Comparison of ENCODE assay signal across 12 cellular contexts in the genomic region with DNA sequence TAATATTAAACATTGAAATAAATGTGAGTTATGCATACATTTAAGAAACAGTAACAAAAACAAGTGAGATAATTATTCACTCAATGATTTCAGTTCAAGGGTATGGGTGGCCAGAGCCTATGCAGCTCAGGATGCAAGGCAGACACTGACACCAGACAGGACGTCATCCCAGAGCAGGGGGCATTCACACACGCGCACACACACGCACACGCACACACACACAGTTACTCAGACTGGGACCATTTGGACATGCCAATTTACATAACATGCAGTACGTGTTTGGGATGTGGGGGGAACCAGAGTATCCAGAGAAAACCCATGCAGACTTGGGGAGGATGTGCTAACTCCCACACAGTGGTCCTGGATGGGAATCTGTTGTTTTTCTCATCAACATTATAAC. TPM values are rescaled to one million over a fixed set of nuclear protein-coding genes. Genes with fewer than 3 reads are reported as not detected.
DNase-seq lines count a peak whose midpoint lies in the region; ATAC-seq and TF ChIP-seq lines count a peak whose summit lies in the region.
"Had no signal": no experiment of that assay in that cellular context is flagged by ENCODE, and none has a peak within 500 bp of the region (broad histone marks: within the 10 kb centered on the region; RNA-seq: fewer than 3 reads in every experiment).

No MANE protein-coding gene starts in this region.

- TF ChIP-seq CTCF in gastroesophageal sphincter (IDR thresholded peaks at IDR 0.05): no peak
- TF ChIP-seq CTCF in thoracic aorta (IDR thresholded peaks at IDR 0.05): no peak
- TF ChIP-seq CTCF in Peyer's patch (IDR thresholded peaks at IDR 0.05): no peak

- DNase-seq in activated effector memory CD4-positive, alpha-beta T cell treated with anti-CD3 and anti-CD28 coated beads, Interleukin-2, amount 50 U/mL, for 16 hours: peak; percentile 66
- no peak for DNase-seq in activated effector memory CD4-positive, alpha-beta T cell treated with Interleukin-2 at 50 U/mL for 16 hours
- peak; percentile 36 for DNase-seq in activated T-cell treated with anti-CD3 and anti-CD28 coated beads, Interleukin-2, amount 50 U/mL, for 1 hour
- DNase-seq in thoracic aorta (ENCODE audit: low spot score): no peak
- DNase-seq in Peyer's patch: no peak
- DNase-seq in A172 (ENCODE audit: low spot score): no peak
- DNase-seq in NCI-H1105 treated with DMSO at 0.1 percent for 48 hours (lab: John Stamatoyannopoulos, UW): no peak
- DNase-seq: NCI-H510A, pancreas, SK-N-SH had no signal

- TF ChIP-seq EP300 in gastroesophageal sphincter (IDR thresholded peaks at IDR 0.05): no peak

- no peak overlapping the region for H3K4me3 ChIP-seq in gastroesophageal sphincter
- peak overlapping the region; percentile 56 for H3K4me3 ChIP-seq in thoracic aorta
- no peak overlapping the region for H3K4me3 ChIP-seq in Peyer's patch
- H3K4me3 ChIP-seq: A549, pancreas had no signal

- ATAC-seq in gastroesophageal sphincter (no peak), thoracic aorta (ENCODE audit: insufficient number of reproducible peaks, low FRiP score, low read depth) (peak; percentile 38)
- ATAC-seq: A549 had no signal

- H3K4me1 ChIP-seq in gastroesophageal sphincter (peaks cover 0 to 23% (median 0%) of the 10 kb centered on the region in 3 donors), thoracic aorta (ENCODE audit: control insufficient read depth in 1 of 2, low read depth in 2 of 2) (peaks cover 19 to 47% of the 10 kb centered on the region in 2 donors), Peyer's patch (no peaks in the 10 kb centered on the region)
- H3K4me1 ChIP-seq: A549, pancreas had no signal

- 72 to 76% methylated on average over 4 to 5 of the region's 6 CpGs for WGBS in gastroesophageal sphincter (ENCODE audit: low coverage in 1 of 2), 2 donors

- peak overlapping the region in 3 of 4 donors; percentile 43 to 58 (median 51) for H3K27ac ChIP-seq in gastroesophageal sphincter
- peak overlapping the region; percentile 74 to 87 for H3K27ac ChIP-seq in thoracic aorta
- peak overlapping the region in 1 of 4 donors; percentile 21 for H3K27ac ChIP-seq in Peyer's patch
- H3K27ac ChIP-seq: A549, pancreas had no signal

- H3K27me3 ChIP-seq in gastroesophageal sphincter: no peaks in the 10 kb centered on the region
- H3K27me3 ChIP-seq in thoracic aorta (replicated peaks; ENCODE audit: insufficient read depth): no peaks in the 10 kb centered on the region
- no peaks in the 10 kb centered on the region for H3K27me3 ChIP-seq in Peyer's patch
- H3K27me3 ChIP-seq: pancreas had no signal

- H3K36me3 ChIP-seq in gastroesophageal sphincter: peaks cover 0 to 9% of the 10 kb centered on the region in 2 donors
- no peaks in the 10 kb centered on the region for H3K36me3 ChIP-seq in thoracic aorta
- no peaks in the 10 kb centered on the region for H3K36me3 ChIP-seq in Peyer's patch
- H3K36me3 ChIP-seq: pancreas had no signal

- TF ChIP-seq POLR2A in gastroesophageal sphincter (IDR thresholded peaks at IDR 0.05) (no peak), Peyer's patch (IDR thresholded peaks at IDR 0.05) (no peak)

- H3K9me3 ChIP-seq in gastroesophageal sphincter (no peaks in the 10 kb centered on the region), thoracic aorta (no peaks in the 10 kb centered on the region), Peyer's patch (no peaks in the 10 kb centered on the region)
- H3K9me3 ChIP-seq: A549, pancreas, SK-N-SH had no signal

RNA-seq across cellular contexts. Expression of gene CD200, which starts 24.9 kb away (rescaled TPM):
- total RNA-seq in gastroesophageal sphincter (10 to 100 TPM in 1 of 4 donors, 1 to 10 TPM in 3; 2.5 to 15.6 (median 4.8) TPM), thoracic aorta (10 to 100 TPM; 22.5 to 42.2 TPM), Peyer's patch (10 to 100 TPM in 1 of 4 donors, 1 to 10 TPM in 3; 3.7 to 15.4 (median 7.1) TPM)
- total RNA-seq in A172 (2014; rRNA removed; shearing (Covaris generic)): not detected in 2 replicates

Comparison
In these comparisons a context has a peak if more than half of its experiments do, and no peak if none do; other contexts are left out.
1. DNase-seq: peak in activated effector memory CD4-positive, alpha-beta T cell treated with anti-CD3 and anti-CD28 coated beads, Interleukin-2, amount 50 U/mL, for 16 hours (single experiment) and activated T-cell treated with anti-CD3 and anti-CD28 coated beads, Interleukin-2, amount 50 U/mL, for 1 hour (single experiment); none in activated effector memory CD4-positive, alpha-beta T cell treated with Interleukin-2 at 50 U/mL for 16 hours (single experiment), thoracic aorta (single experiment), Peyer's patch (0 of 3), A172 (single experiment) and NCI-H1105 treated with DMSO at 0.1 percent for 48 hours (single experiment).